19 cellular contexts compared by ENCODE assay signal in the genomic region with DNA sequence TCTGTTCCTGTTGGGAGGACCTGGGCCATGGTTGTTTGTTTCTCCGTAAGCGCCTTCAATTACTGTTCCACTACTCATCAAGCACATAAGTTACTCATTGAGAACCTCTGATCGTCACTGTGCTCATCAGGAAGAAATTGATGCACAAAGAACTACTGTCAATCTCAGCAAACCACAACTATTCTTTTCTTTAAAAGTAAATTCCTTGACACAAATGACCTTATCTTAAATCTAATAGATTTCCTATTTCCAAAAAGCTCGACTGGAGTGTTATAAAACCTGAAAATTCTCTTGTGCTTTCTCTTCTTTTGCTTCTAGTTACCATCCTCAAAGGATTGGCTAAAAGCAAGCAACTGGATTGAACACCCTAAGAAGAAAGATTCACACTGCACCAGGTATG. TPM values are rescaled to one million over a fixed set of nuclear protein-coding genes. Genes with fewer than 3 reads are reported as not detected.
DNase-seq lines count a peak whose midpoint lies in the region; ATAC-seq and TF ChIP-seq lines count a peak whose summit lies in the region.
"Had no signal": no experiment of that assay in that cellular context is flagged by ENCODE, and none has a peak within 500 bp of the region (broad histone marks: within the 10 kb centered on the region; RNA-seq: fewer than 3 reads in every experiment).

A gene (plus strand): TSS at position 301 of the 400 bp plus-strand sequence. CDS start 1,825 bp downstream, outside the sequence.

- no peaks in the 10 kb centered on the region for H3K36me3 ChIP-seq in PC-3 (ENCODE audit: low read depth, low read length)
- H3K36me3 ChIP-seq: HAP-1 had no signal

- no peaks in the 10 kb centered on the region for H3K9me3 ChIP-seq in PC-3 (ENCODE audit: low read length)
- H3K9me3 ChIP-seq: A549, Caco-2, HAP-1 had no signal

- H3K27ac ChIP-seq in PC-3 (ENCODE audit: low read length), result no peak within 1 kb of the TSS
- H3K27ac ChIP-seq: A549 had no signal

- H3K4me2 ChIP-seq in PC-3 (ENCODE audit: low read length), result no peak within 1 kb of the TSS
- H3K4me2 ChIP-seq: A549 had no signal

- CTCF ChIA-PET in PC-3 (lab: Charles Lee), result no interaction called here
- CTCF ChIA-PET in activated CD4-positive, alpha-beta T cell treated with anti-CD3 and anti-CD28 coated beads for 36 hours (lab: Charles Lee), result no interaction called here

- ATAC-seq in PC-3 (no peak), HG03354 (IDR thresholded peaks at IDR 0.05; ENCODE audit: poor library complexity, severe bottlenecking, unreplicated experiment) (no peak)
- no peak for ATAC-seq in activated CD4-positive, alpha-beta T cell treated with anti-CD3 and anti-CD28 coated beads for 36 hours
- ATAC-seq: A549 had no signal

- TF ChIP-seq CTCF in PC-3 (conservative IDR thresholded peaks at IDR 0.05; ENCODE audit: low read depth, low read length), result no peak

- no peaks in the 10 kb centered on the region for H3K27me3 ChIP-seq in PC-3 (ENCODE audit: low read length)

- DNase-seq in COLO829 (ENCODE audit: low spot score) (peak; percentile 15), PC-3 (peak; percentile 40), kidney tubule cell (ENCODE audit: low spot score) (peak; percentile 12)
- no peak for DNase-seq in activated CD4-positive, alpha-beta T cell treated with anti-CD3 and anti-CD28 coated beads for 36 hours
- no peak for DNase-seq in stimulated activated naive CD4-positive, alpha-beta T cell treated with Interleukin-2 at 50 U/mL for 16 hours (lab: John Stamatoyannopoulos, UW)
- no peak for DNase-seq in activated CD4-positive, alpha-beta T cell treated with anti-CD3 and anti-CD28 coated beads, Interleukin-2, amount 50 U/mL, for 48 hours
- DNase-seq: 8988T; C1 segment of cervical spinal cord; Caco-2; CD4-positive, alpha-beta memory T cell; DMS153; DND-41; GF-D8; GOT3; HFFc6 had no signal

- H2AFZ ChIP-seq in PC-3 (ENCODE audit: low read length), result no peak within 1 kb of the TSS

- POLR2A ChIA-PET in PC-3 (lab: Charles Lee; ENCODE audit: unreplicated experiment), result no interaction called here
- POLR2A ChIA-PET in activated CD4-positive, alpha-beta T cell treated with anti-CD3 and anti-CD28 coated beads for 36 hours (lab: Charles Lee), result no interaction called here

- no TSS peak for BruUV-seq in PC-3 (replicated peaks; lab: Mats Ljungman, UMichigan)

- H3K4me1 ChIP-seq in PC-3 (ENCODE audit: insufficient read depth, low read length), result peaks cover 15% of the 10 kb centered on the region
- H3K4me1 ChIP-seq: A549, Caco-2, HAP-1 had no signal

- H3K9me2 ChIP-seq in PC-3 (replicated peaks; ENCODE audit: low read length), result no peaks in the 10 kb centered on the region

- no peak within 1 kb of the TSS for H3K4me3 ChIP-seq in PC-3 (ENCODE audit: low read length)
- H3K4me3 ChIP-seq: A549, HAP-1 had no signal

- H3K9ac ChIP-seq in PC-3 (ENCODE audit: low read length), result no peak within 1 kb of the TSS

- H3K79me2 ChIP-seq in PC-3 (ENCODE audit: low read length), result no peaks in the 10 kb centered on the region

- no peak within 1 kb of the TSS for H3K27ac Mint-ChIP-seq in activated CD4-positive, alpha-beta T cell treated with anti-CD3 and anti-CD28 coated beads for 36 hours
- H3K27ac Mint-ChIP-seq: CD4-positive, alpha-beta memory T cell; HFFc6 had no signal

- H3K27me3 Mint-ChIP-seq in activated CD4-positive, alpha-beta T cell treated with anti-CD3 and anti-CD28 coated beads for 36 hours, result no peaks in the 10 kb centered on the region
- H3K27me3 Mint-ChIP-seq: CD4-positive, alpha-beta memory T cell had no signal

- no peak within 1 kb of the TSS for H3K4me3 Mint-ChIP-seq in activated CD4-positive, alpha-beta T cell treated with anti-CD3 and anti-CD28 coated beads for 36 hours
- H3K4me3 Mint-ChIP-seq: CD4-positive, alpha-beta memory T cell; HFFc6 had no signal

- H3F3A ChIP-seq in PC-3 (ENCODE audit: low read length, unreplicated experiment), result no peaks in the 10 kb centered on the region

- intact Hi-C loops in PC-3 (cut with micrococcal nuclease), result no loop called here
- intact Hi-C loops in activated CD4-positive, alpha-beta T cell treated with anti-CD3 and anti-CD28 coated beads for 36 hours (cut with DNase I, micrococcal nuclease), result no loop called here

- no peaks in the 10 kb centered on the region for H4K20me1 ChIP-seq in PC-3 (ENCODE audit: low read length)

- H3K36me3 Mint-ChIP-seq in activated CD4-positive, alpha-beta T cell treated with anti-CD3 and anti-CD28 coated beads for 36 hours (ENCODE audit: low read depth), result no peaks in the 10 kb centered on the region
- H3K36me3 Mint-ChIP-seq: CD4-positive, alpha-beta memory T cell had no signal

- H3K9me3 Mint-ChIP-seq in activated CD4-positive, alpha-beta T cell treated with anti-CD3 and anti-CD28 coated beads for 36 hours (ENCODE audit: low read depth), result peaks cover 4% of the 10 kb centered on the region

- H3K4me1 Mint-ChIP-seq in activated CD4-positive, alpha-beta T cell treated with anti-CD3 and anti-CD28 coated beads for 36 hours, result no peaks in the 10 kb centered on the region
- H3K4me1 Mint-ChIP-seq: CD4-positive, alpha-beta memory T cell had no signal

RNA-seq across cellular contexts. Expression of the gene that starts here (rescaled TPM):
- total RNA-seq in PC-3 (2014; rRNA removed), result 0.04 TPM in 1 of 2 replicates, not detected in the other
- not detected for total RNA-seq in activated CD4-positive, alpha-beta T cell treated with anti-CD3 and anti-CD28 coated beads for 36 hours
- total RNA-seq: Caco-2; CD4-positive, alpha-beta memory T cell; G401; HFFc6 had no signal

Comparison
In these comparisons a context has a peak if more than half of its experiments do, and no peak if none do; other contexts are left out.
1. Peak in DNase-seq in PC-3; RNA of the gene not detected or under 1 TPM.
2. DNase-seq: peak in COLO829 (single experiment) and kidney tubule cell (single experiment); none in activated CD4-positive, alpha-beta T cell treated with anti-CD3 and anti-CD28 coated beads for 36 hours (single experiment), stimulated activated naive CD4-positive, alpha-beta T cell treated with Interleukin-2 at 50 U/mL for 16 hours (single experiment) and activated CD4-positive, alpha-beta T cell treated with anti-CD3 and anti-CD28 coated beads, Interleukin-2, amount 50 U/mL, for 48 hours (0 of 2).